In the genomic region with DNA sequence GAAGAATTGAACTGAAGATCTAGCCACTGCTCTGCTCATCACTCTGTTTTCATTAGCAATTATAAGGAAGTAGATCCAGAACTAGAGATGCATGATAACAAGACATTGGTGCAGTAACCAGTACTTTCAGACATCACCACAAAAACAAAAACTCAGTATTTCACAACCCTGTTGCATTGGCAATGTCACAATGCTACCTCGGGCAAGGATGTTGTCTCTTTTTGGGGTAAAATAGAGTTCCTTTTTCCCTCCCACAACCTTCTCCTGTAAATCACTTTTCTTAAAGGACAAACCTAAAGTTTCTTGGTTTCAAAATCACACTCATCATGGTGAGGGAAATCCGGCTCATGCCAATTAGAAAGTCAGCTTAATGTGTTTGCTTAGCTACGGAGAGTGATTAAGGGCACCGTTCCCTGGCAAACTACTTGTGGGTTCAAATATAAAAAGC, we compare ENCODE assay signal across 1 cellular context.
TF ChIP-seq lines count a peak whose summit lies in the region.

No MANE protein-coding gene starts in this region.

TF ChIP-seq in GM12878, 131 proteins besides CTCF, POLR2A, EP300 and RAD21 (continued from another document and continues in another):
- TF ChIP-seq, protein P1, sequence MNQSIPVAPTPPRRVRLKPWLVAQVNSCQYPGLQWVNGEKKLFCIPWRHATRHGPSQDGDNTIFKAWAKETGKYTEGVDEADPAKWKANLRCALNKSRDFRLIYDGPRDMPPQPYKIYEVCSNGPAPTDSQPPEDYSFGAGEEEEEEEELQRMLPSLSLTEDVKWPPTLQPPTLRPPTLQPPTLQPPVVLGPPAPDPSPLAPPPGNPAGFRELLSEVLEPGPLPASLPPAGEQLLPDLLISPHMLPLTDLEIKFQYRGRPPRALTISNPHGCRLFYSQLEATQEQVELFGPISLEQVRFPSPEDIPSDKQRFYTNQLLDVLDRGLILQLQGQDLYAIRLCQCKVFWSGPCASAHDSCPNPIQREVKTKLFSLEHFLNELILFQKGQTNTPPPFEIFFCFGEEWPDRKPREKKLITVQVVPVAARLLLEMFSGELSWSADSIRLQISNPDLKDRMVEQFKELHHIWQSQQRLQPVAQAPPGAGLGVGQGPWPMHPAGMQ (IDR thresholded peaks at IDR 0.05; ENCODE audit: borderline replicate concordance) = no peak
- TF ChIP-seq CREB1 (IDR thresholded peaks at IDR 0.05; ENCODE audit: low read depth) (no peak), KDM1A (IDR thresholded peaks at IDR 0.05; ENCODE audit: borderline replicate concordance) (no peak), RCOR1 (conservative IDR thresholded peaks at IDR 0.05; ENCODE audit: low read depth, low read length) (no peak), IRF4 (IDR thresholded peaks at IDR 0.05; ENCODE audit: low read depth, low read length) (no peak), MEF2B (IDR thresholded peaks at IDR 0.05; ENCODE audit: partially characterized antibody, poor library complexity, severe bottlenecking) (peak; percentile 1), ESRRA (IDR thresholded peaks at IDR 0.05; ENCODE audit: low read length) (no peak), GABPA (IDR thresholded peaks at IDR 0.05; ENCODE audit: low read depth) (0 out of 2 replicates have a peak, but pooled peaks have one; percentile 24), BRCA1 (IDR thresholded peaks at IDR 0.05; ENCODE audit: low read depth, low read length) (no peak), ZNF24 (IDR thresholded peaks at IDR 0.05) (no peak), DPF2 (IDR thresholded peaks at IDR 0.05) (no peak), CEBPB (IDR thresholded peaks at IDR 0.05; ENCODE audit: borderline replicate concordance in 1 of 2, low read depth in 2 of 2, low read length in 2 of 2) (no peak; a peak in 1 of 4 replicates), MXI1 (IDR thresholded peaks at IDR 0.05; ENCODE audit: low read depth, low read length) (no peak), ATF7 (IDR thresholded peaks at IDR 0.05; ENCODE audit: low read depth) (0 out of 2 replicates have a peak, but pooled peaks have one; percentile 12), TCF12 (IDR thresholded peaks at IDR 0.05; ENCODE audit: low read depth, low read length) (no peak), NRF1 (conservative IDR thresholded peaks at IDR 0.05; ENCODE audit: low read depth, low read length) (no peak), SMAD5 (IDR thresholded peaks at IDR 0.05; ENCODE audit: low read depth) (no peak), CBX5 (IDR thresholded peaks at IDR 0.05; ENCODE audit: low read depth) (0 out of 2 replicates have a peak, but pooled peaks have one; percentile 56), STAT1 (conservative IDR thresholded peaks at IDR 0.05) (no peak), MEF2A (IDR thresholded peaks at IDR 0.05; ENCODE audit: insufficient read depth, low read depth, low read length) (peak; percentile 44; the same call in 1 of the 2 replicates), ZNF274 (IDR thresholded peaks at IDR 0.05; ENCODE audit: insufficient read depth, insufficient read length) (no peak), NBN (IDR thresholded peaks at IDR 0.05) (no peak), RFX5 (IDR thresholded peaks at IDR 0.05; ENCODE audit: low read depth, low read length) (no peak), SRF (IDR thresholded peaks at IDR 0.05; ENCODE audit: low read depth in 2 of 2, low read length in 2 of 2) (no peak), MYC (IDR thresholded peaks at IDR 0.05; ENCODE audit: insufficient read depth, insufficient read length, insufficient replicate concordance, low read length, severe bottlenecking) (no peak), MTA3 (IDR thresholded peaks at IDR 0.05; ENCODE audit: borderline replicate concordance, low read length) (no peak; the same call in 1 of the 2 replicates), SMC3 (IDR thresholded peaks at IDR 0.05; ENCODE audit: borderline replicate concordance, low read length) (no peak), SUZ12 (IDR thresholded peaks at IDR 0.05; ENCODE audit: unreplicated experiment) (no peak), ZNF622 (IDR thresholded peaks at IDR 0.05) (no peak), HDAC2 (IDR thresholded peaks at IDR 0.05) (no peak)
- TF ChIP-seq, protein P2, sequence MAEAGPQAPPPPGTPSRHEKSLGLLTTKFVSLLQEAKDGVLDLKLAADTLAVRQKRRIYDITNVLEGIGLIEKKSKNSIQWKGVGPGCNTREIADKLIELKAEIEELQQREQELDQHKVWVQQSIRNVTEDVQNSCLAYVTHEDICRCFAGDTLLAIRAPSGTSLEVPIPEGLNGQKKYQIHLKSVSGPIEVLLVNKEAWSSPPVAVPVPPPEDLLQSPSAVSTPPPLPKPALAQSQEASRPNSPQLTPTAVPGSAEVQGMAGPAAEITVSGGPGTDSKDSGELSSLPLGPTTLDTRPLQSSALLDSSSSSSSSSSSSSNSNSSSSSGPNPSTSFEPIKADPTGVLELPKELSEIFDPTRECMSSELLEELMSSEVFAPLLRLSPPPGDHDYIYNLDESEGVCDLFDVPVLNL (IDR thresholded peaks at IDR 0.05; ENCODE audit: low read depth, low read length) = no peak
- TF ChIP-seq, protein P3, sequence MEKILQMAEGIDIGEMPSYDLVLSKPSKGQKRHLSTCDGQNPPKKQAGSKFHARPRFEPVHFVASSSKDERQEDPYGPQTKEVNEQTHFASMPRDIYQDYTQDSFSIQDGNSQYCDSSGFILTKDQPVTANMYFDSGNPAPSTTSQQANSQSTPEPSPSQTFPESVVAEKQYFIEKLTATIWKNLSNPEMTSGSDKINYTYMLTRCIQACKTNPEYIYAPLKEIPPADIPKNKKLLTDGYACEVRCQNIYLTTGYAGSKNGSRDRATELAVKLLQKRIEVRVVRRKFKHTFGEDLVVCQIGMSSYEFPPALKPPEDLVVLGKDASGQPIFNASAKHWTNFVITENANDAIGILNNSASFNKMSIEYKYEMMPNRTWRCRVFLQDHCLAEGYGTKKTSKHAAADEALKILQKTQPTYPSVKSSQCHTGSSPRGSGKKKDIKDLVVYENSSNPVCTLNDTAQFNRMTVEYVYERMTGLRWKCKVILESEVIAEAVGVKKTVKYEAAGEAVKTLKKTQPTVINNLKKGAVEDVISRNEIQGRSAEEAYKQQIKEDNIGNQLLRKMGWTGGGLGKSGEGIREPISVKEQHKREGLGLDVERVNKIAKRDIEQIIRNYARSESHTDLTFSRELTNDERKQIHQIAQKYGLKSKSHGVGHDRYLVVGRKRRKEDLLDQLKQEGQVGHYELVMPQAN (conservative IDR thresholded peaks at IDR 0.05) = no peak
- TF ChIP-seq, protein P4, sequence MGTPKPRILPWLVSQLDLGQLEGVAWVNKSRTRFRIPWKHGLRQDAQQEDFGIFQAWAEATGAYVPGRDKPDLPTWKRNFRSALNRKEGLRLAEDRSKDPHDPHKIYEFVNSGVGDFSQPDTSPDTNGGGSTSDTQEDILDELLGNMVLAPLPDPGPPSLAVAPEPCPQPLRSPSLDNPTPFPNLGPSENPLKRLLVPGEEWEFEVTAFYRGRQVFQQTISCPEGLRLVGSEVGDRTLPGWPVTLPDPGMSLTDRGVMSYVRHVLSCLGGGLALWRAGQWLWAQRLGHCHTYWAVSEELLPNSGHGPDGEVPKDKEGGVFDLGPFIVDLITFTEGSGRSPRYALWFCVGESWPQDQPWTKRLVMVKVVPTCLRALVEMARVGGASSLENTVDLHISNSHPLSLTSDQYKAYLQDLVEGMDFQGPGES (IDR thresholded peaks at IDR 0.05) = no peak
- TF ChIP-seq, protein P5, sequence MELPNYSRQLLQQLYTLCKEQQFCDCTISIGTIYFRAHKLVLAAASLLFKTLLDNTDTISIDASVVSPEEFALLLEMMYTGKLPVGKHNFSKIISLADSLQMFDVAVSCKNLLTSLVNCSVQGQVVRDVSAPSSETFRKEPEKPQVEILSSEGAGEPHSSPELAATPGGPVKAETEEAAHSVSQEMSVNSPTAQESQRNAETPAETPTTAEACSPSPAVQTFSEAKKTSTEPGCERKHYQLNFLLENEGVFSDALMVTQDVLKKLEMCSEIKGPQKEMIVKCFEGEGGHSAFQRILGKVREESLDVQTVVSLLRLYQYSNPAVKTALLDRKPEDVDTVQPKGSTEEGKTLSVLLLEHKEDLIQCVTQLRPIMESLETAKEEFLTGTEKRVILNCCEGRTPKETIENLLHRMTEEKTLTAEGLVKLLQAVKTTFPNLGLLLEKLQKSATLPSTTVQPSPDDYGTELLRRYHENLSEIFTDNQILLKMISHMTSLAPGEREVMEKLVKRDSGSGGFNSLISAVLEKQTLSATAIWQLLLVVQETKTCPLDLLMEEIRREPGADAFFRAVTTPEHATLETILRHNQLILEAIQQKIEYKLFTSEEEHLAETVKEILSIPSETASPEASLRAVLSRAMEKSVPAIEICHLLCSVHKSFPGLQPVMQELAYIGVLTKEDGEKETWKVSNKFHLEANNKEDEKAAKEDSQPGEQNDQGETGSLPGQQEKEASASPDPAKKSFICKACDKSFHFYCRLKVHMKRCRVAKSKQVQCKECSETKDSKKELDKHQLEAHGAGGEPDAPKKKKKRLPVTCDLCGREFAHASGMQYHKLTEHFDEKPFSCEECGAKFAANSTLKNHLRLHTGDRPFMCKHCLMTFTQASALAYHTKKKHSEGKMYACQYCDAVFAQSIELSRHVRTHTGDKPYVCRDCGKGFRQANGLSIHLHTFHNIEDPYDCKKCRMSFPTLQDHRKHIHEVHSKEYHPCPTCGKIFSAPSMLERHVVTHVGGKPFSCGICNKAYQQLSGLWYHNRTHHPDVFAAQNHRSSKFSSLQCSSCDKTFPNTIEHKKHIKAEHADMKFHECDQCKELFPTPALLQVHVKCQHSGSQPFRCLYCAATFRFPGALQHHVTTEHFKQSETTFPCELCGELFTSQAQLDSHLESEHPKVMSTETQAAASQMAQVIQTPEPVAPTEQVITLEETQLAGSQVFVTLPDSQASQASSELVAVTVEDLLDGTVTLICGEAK (IDR thresholded peaks at IDR 0.05; ENCODE audit: borderline replicate concordance) = peak; percentile 53; the same call in 1 of the 2 replicates
- TF ChIP-seq, protein P6, sequence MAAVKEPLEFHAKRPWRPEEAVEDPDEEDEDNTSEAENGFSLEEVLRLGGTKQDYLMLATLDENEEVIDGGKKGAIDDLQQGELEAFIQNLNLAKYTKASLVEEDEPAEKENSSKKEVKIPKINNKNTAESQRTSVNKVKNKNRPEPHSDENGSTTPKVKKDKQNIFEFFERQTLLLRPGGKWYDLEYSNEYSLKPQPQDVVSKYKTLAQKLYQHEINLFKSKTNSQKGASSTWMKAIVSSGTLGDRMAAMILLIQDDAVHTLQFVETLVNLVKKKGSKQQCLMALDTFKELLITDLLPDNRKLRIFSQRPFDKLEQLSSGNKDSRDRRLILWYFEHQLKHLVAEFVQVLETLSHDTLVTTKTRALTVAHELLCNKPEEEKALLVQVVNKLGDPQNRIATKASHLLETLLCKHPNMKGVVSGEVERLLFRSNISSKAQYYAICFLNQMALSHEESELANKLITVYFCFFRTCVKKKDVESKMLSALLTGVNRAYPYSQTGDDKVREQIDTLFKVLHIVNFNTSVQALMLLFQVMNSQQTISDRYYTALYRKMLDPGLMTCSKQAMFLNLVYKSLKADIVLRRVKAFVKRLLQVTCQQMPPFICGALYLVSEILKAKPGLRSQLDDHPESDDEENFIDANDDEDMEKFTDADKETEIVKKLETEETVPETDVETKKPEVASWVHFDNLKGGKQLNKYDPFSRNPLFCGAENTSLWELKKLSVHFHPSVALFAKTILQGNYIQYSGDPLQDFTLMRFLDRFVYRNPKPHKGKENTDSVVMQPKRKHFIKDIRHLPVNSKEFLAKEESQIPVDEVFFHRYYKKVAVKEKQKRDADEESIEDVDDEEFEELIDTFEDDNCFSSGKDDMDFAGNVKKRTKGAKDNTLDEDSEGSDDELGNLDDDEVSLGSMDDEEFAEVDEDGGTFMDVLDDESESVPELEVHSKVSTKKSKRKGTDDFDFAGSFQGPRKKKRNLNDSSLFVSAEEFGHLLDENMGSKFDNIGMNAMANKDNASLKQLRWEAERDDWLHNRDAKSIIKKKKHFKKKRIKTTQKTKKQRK (IDR thresholded peaks at IDR 0.05; ENCODE audit: low read depth, low read length) = no peak
- TF ChIP-seq, protein P7, sequence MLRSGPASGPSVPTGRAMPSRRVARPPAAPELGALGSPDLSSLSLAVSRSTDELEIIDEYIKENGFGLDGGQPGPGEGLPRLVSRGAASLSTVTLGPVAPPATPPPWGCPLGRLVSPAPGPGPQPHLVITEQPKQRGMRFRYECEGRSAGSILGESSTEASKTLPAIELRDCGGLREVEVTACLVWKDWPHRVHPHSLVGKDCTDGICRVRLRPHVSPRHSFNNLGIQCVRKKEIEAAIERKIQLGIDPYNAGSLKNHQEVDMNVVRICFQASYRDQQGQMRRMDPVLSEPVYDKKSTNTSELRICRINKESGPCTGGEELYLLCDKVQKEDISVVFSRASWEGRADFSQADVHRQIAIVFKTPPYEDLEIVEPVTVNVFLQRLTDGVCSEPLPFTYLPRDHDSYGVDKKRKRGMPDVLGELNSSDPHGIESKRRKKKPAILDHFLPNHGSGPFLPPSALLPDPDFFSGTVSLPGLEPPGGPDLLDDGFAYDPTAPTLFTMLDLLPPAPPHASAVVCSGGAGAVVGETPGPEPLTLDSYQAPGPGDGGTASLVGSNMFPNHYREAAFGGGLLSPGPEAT (IDR thresholded peaks at IDR 0.05; ENCODE audit: low read depth) = peak; percentile 59; the same call in 1 of the 2 replicates
- TF ChIP-seq, protein P8, sequence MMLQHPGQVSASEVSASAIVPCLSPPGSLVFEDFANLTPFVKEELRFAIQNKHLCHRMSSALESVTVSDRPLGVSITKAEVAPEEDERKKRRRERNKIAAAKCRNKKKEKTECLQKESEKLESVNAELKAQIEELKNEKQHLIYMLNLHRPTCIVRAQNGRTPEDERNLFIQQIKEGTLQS (IDR thresholded peaks at IDR 0.05; ENCODE audit: borderline replicate concordance, extremely low read depth, low read depth, low read length) = no peak
- TF ChIP-seq, protein P9, sequence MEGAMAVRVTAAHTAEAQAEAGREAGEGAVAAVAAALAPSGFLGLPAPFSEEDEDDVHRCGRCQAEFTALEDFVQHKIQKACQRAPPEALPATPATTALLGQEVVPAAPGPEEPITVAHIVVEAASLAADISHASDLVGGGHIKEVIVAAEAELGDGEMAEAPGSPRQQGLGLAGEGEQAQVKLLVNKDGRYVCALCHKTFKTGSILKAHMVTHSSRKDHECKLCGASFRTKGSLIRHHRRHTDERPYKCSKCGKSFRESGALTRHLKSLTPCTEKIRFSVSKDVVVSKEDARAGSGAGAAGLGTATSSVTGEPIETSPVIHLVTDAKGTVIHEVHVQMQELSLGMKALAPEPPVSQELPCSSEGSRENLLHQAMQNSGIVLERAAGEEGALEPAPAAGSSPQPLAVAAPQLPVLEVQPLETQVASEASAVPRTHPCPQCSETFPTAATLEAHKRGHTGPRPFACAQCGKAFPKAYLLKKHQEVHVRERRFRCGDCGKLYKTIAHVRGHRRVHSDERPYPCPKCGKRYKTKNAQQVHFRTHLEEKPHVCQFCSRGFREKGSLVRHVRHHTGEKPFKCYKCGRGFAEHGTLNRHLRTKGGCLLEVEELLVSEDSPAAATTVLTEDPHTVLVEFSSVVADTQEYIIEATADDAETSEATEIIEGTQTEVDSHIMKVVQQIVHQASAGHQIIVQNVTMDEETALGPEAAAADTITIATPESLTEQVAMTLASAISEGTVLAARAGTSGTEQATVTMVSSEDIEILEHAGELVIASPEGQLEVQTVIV (IDR thresholded peaks at IDR 0.05; ENCODE audit: borderline replicate concordance, partially characterized antibody) = no peak
- TF ChIP-seq, protein P10, sequence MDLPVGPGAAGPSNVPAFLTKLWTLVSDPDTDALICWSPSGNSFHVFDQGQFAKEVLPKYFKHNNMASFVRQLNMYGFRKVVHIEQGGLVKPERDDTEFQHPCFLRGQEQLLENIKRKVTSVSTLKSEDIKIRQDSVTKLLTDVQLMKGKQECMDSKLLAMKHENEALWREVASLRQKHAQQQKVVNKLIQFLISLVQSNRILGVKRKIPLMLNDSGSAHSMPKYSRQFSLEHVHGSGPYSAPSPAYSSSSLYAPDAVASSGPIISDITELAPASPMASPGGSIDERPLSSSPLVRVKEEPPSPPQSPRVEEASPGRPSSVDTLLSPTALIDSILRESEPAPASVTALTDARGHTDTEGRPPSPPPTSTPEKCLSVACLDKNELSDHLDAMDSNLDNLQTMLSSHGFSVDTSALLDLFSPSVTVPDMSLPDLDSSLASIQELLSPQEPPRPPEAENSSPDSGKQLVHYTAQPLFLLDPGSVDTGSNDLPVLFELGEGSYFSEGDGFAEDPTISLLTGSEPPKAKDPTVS (IDR thresholded peaks at IDR 0.05; ENCODE audit: low read depth, low read length) = no peak
